In genomic region chr2:127326289-127326945, GRCh38 we compare ENCODE assay signal across 13 cellular contexts.
"Had no signal": no experiment of that assay in that cellular context is flagged by ENCODE, and none has a peak within 500 bp of the region (broad histone marks: within the 10 kb centered on the region; RNA-seq: fewer than 3 reads in every experiment).

No MANE protein-coding gene starts in this region.

- DNase-seq: activated CD4-positive, CD25-positive, alpha-beta regulatory T cell treated with anti-CD3 and anti-CD28 coated beads, Interleukin-2, amount 50 U/mL, for 72 hours; activated naive CD4-positive, alpha-beta T cell treated with Interleukin-2 at 50 U/mL for 16 hours; activated T-cell treated with anti-CD3 and anti-CD28 coated beads for 4 hours; stimulated activated CD4-positive, alpha-beta T cell treated with anti-CD3 and anti-CD28 coated beads, Interleukin-4, amount 100 ng/mL, for 24 hours; stimulated activated naive CD4-positive, alpha-beta T cell treated with Interleukin-2 at 50 U/mL for 16 hours; substantia nigra; transverse colon had no signal

- H3K4me3 ChIP-seq: ascending aorta, gastroesophageal sphincter, right atrium auricular region, skin epidermis, transverse colon had no signal

- H3K27me3 ChIP-seq: ascending aorta, gastroesophageal sphincter, right atrium auricular region, transverse colon had no signal

- H3K27ac ChIP-seq: ascending aorta, gastroesophageal sphincter, right atrium auricular region, skin epidermis, transverse colon had no signal

- ATAC-seq: gastroesophageal sphincter; natural killer cell treated with Interleukin-12 subunit alpha and Interleukin-12 subunit beta and Interleukin-15 and Interleukin-18, amount 100 ng/mL, for 72 hours had no signal

- H3K4me1 ChIP-seq: ascending aorta, right atrium auricular region, transverse colon had no signal

- FAIRE-seq: islet of Langerhans had no signal

- H3K9me3 ChIP-seq: ascending aorta, gastroesophageal sphincter, right atrium auricular region, transverse colon had no signal
